ENCODE assay signal across 10 cellular contexts in genomic region chr12:93990832-93991748, GRCh38.
A peak's percentile ranks its signal among the peaks of the same experiment; 100 is the strongest.
DNase-seq lines count a peak whose midpoint lies in the region; ATAC-seq lines count a peak whose summit lies in the region.
"Had no signal": no experiment of that assay in that cellular context is flagged by ENCODE, and none has a peak within 500 bp of the region (broad histone marks: within the 10 kb centered on the region; RNA-seq: fewer than 3 reads in every experiment).

No MANE protein-coding gene starts in this region.

- H3K27ac ChIP-seq in substantia nigra (ENCODE audit: low read depth, low read length, poor library complexity, severe bottlenecking) = no peak overlapping the region

- peak; percentile 29 for DNase-seq in DMS53 (lab: John Stamatoyannopoulos, UW)
- DNase-seq in DMS53 treated with DMSO at 0.1 percent for 48 hours (lab: John Stamatoyannopoulos, UW; ENCODE audit: unreplicated experiment) = no peak
- DNase-seq in cerebellum (ENCODE audit: low spot score) = peak; percentile 8
- DNase-seq in kidney tubule cell (ENCODE audit: low spot score) = peak; percentile 34
- peak in 36 of 49 donors; percentile 2 to 71 (median 24) for DNase-seq in substantia nigra (lab: John Stamatoyannopoulos, UW)
- DNase-seq in NCI-H1092 (lab: John Stamatoyannopoulos, UW) = no peak
- DNase-seq in mesenteric fat pad (ENCODE audit: low spot score) = no peak
- DNase-seq: OCI-M1; stimulated activated CD4-positive, alpha-beta T cell treated with anti-CD3 and anti-CD28 coated beads, Interleukin-1b, Interleukin-23, amount 100 ng/mL, for 48 hours had no signal

- ATAC-seq in GM18517 (IDR thresholded peaks at IDR 0.05; ENCODE audit: unreplicated experiment) = no peak

Comparison
In these comparisons a context has a peak if more than half of its experiments do, and no peak if none do; other contexts are left out.
1. DNase-seq: peak in DMS53 (single experiment), cerebellum (single experiment), kidney tubule cell (single experiment) and substantia nigra (36 of 49); none in DMS53 treated with DMSO at 0.1 percent for 48 hours (single experiment), NCI-H1092 (single experiment) and mesenteric fat pad (single experiment).